In genomic region chr10:28628184-28628893, GRCh38 we compare ENCODE assay signal across 8 cellular contexts. TPM values are rescaled to one million over a fixed set of nuclear protein-coding genes. Genes with fewer than 3 reads are reported as not detected.
DNase-seq lines count a peak whose midpoint lies in the region; ATAC-seq and TF ChIP-seq lines count a peak whose summit lies in the region.

No MANE protein-coding gene starts in this region.

- intact Hi-C loops in adrenal gland (cut with DNase I): loop anchor here in 1 of 2 donors (5.0 to 10.0 kb wide), 2 partner anchors 194 to 674 kb away; no protein-coding TSS in a partner anchor
- intact Hi-C loops in left ventricle myocardium inferior (cut with micrococcal nuclease): loop anchor here (5.0 kb wide), 1 partner anchor 674 kb away; no protein-coding TSS in a partner anchor

- DNase-seq in Daoy (ENCODE audit: low read depth) (peak; percentile 82), H4 (ENCODE audit: low spot score) (peak; percentile 74), NAMALWA (ENCODE audit: low spot score) (peak; percentile 75), T follicular helper cell (ENCODE audit: low read depth) (peak; percentile 44), adrenal gland (peak; percentile 76 to 91 (median 85)), left ventricle myocardium inferior (peak; percentile 75), renal cortical epithelial cell (ENCODE audit: low read depth) (peak; percentile 67)

- no peak for ATAC-seq in GM21576 (IDR thresholded peaks at IDR 0.05; ENCODE audit: unreplicated experiment)

- H3K27ac ChIP-seq in adrenal gland (no peak overlapping the region), left ventricle myocardium inferior (replicated peaks) (no peak overlapping the region)

- H3K4me1 ChIP-seq in adrenal gland (replicated peaks in 1 of 2): no peaks in the 10 kb centered on the region
- peaks cover 7% of the 10 kb centered on the region for H3K4me1 ChIP-seq in left ventricle myocardium inferior

- no peaks in the 10 kb centered on the region for H3K27me3 ChIP-seq in adrenal gland
- peaks cover 12% of the 10 kb centered on the region for H3K27me3 ChIP-seq in left ventricle myocardium inferior (ENCODE audit: low read depth)

- H3K9me3 ChIP-seq in adrenal gland (replicated peaks in 1 of 3): no peaks in the 10 kb centered on the region
- H3K9me3 ChIP-seq in left ventricle myocardium inferior (replicated peaks): no peaks in the 10 kb centered on the region

- no peak for TF ChIP-seq POLR2A in adrenal gland (IDR thresholded peaks at IDR 0.05)

- H3K36me3 ChIP-seq in adrenal gland (replicated peaks in 1 of 2): no peaks in the 10 kb centered on the region
- H3K36me3 ChIP-seq in left ventricle myocardium inferior: no peaks in the 10 kb centered on the region

- TF ChIP-seq CTCF in adrenal gland (IDR thresholded peaks at IDR 0.05) (peak; percentile 76 to 89 (median 86)), left ventricle myocardium inferior (IDR thresholded peaks at IDR 0.05; ENCODE audit: borderline replicate concordance) (peak; percentile 89)

- WGBS in adrenal gland, 4 donors: 20 to 28% (median 23%) methylated on average over 13 to 15 of the region's 15 CpGs

- no peak overlapping the region for H3K4me3 ChIP-seq in adrenal gland
- no peak overlapping the region for H3K4me3 ChIP-seq in left ventricle myocardium inferior

RNA-seq across cellular contexts. Expression of gene BAMBI, which starts 49.0 kb away (rescaled TPM):
- 31.5 and 39.2 TPM in 2 replicates for total RNA-seq in Daoy (2014; rRNA removed; shearing (Covaris generic))
- 51.3 and 58.9 TPM in 2 replicates for total RNA-seq in H4 (2014; rRNA removed; shearing (Covaris generic))
- 100 to 1,000 TPM in 2 of 8 donors, 10 to 100 TPM in 6; 19.5 to 114 (median 82.6) TPM for total RNA-seq in adrenal gland
- 10 to 100 TPM; 21.0 to 41.6 (median 21.2) TPM for polyA plus RNA-seq in adrenal gland
- 15.4 TPM for total RNA-seq in left ventricle myocardium inferior
- total RNA-seq in renal cortical epithelial cell: 10.4 and 12.0 TPM in 2 replicates
